ENCODE assay signal across 12 cellular contexts in genomic region chr1:79323240-79324025, GRCh38.
DNase-seq lines count a peak whose midpoint lies in the region; ATAC-seq and TF ChIP-seq lines count a peak whose summit lies in the region.
"Had no signal": no experiment of that assay in that cellular context is flagged by ENCODE, and none has a peak within 500 bp of the region (broad histone marks: within the 10 kb centered on the region; RNA-seq: fewer than 3 reads in every experiment).

No MANE protein-coding gene starts in this region.

- no peak overlapping the region for H3K4me3 ChIP-seq in neural progenitor cell
- H3K4me3 ChIP-seq: MG63 had no signal

- H3K4me2 ChIP-seq in neural progenitor cell: no peak overlapping the region

- H2AFZ ChIP-seq in neural progenitor cell (replicated peaks): no peak overlapping the region

- H4K20me1 ChIP-seq in neural progenitor cell (ENCODE audit: low read depth): no peaks in the 10 kb centered on the region

- no peaks in the 10 kb centered on the region for H3F3A ChIP-seq in neural progenitor cell (ENCODE audit: low read depth)

- no peaks in the 10 kb centered on the region for H3K4me1 ChIP-seq in neural progenitor cell

- H3K79me2 ChIP-seq in neural progenitor cell (ENCODE audit: low read depth): no peaks in the 10 kb centered on the region

- TF ChIP-seq CTCF in omental fat pad (IDR thresholded peaks at IDR 0.05): no peak
- TF ChIP-seq CTCF in neural progenitor cell (IDR thresholded peaks at IDR 0.05): no peak

- no peaks in the 10 kb centered on the region for H3K27me3 ChIP-seq in neural progenitor cell
- H3K27me3 ChIP-seq: MG63 had no signal

- no peaks in the 10 kb centered on the region for H3K36me3 ChIP-seq in neural progenitor cell
- H3K36me3 ChIP-seq: MG63 had no signal

- no peak overlapping the region for H3K27ac ChIP-seq in neural progenitor cell

- H3K9me3 ChIP-seq in neural progenitor cell (ENCODE audit: low read depth): peaks cover 6% of the 10 kb centered on the region

- ATAC-seq in omental fat pad (ENCODE audit: low FRiP score) (peak; percentile 94), HG02852 (IDR thresholded peaks at IDR 0.05; ENCODE audit: unreplicated experiment) (no peak)

- DNase-seq in EH (ENCODE audit: low read depth): peak; percentile 99
- DNase-seq in NCI-H69 (lab: John Stamatoyannopoulos, UW): peak; percentile 42
- DNase-seq in dermis blood vessel endothelial cell: peak; percentile 33
- DNase-seq in omental fat pad (ENCODE audit: low spot score): no peak
- no peak for DNase-seq in Ammon's horn (ENCODE audit: low spot score)
- DNase-seq in NCI-H2227 treated with DMSO at 0.1 percent for 48 hours (lab: John Stamatoyannopoulos, UW): no peak
- no peak for DNase-seq in neural progenitor cell (ENCODE audit: low spot score)
- DNase-seq: GF-D8, MG63 had no signal

- H3K36me3 Mint-ChIP-seq in neural progenitor cell: no peaks in the 10 kb centered on the region
- H3K36me3 Mint-ChIP-seq: brain had no signal

- H3K4me1 Mint-ChIP-seq in neural progenitor cell: no peaks in the 10 kb centered on the region

- H3K9me3 Mint-ChIP-seq in neural progenitor cell: peaks cover 5% of the 10 kb centered on the region

- no peak overlapping the region for H3K27ac Mint-ChIP-seq in neural progenitor cell

- no peak overlapping the region for H3K9ac ChIP-seq in neural progenitor cell

- no peaks in the 10 kb centered on the region for H3K27me3 Mint-ChIP-seq in neural progenitor cell (ENCODE audit: insufficient read depth, low read depth)
- H3K27me3 Mint-ChIP-seq: brain had no signal

- no peak overlapping the region for H3K4me3 Mint-ChIP-seq in neural progenitor cell
- H3K4me3 Mint-ChIP-seq: brain, neural crest cell had no signal

Comparison
In these comparisons a context has a peak if more than half of its experiments do, and no peak if none do; other contexts are left out.
1. DNase-seq: peak in EH (single experiment), NCI-H69 (single experiment) and dermis blood vessel endothelial cell (single experiment); none in omental fat pad (single experiment), Ammon's horn (single experiment), NCI-H2227 treated with DMSO at 0.1 percent for 48 hours (single experiment) and neural progenitor cell (single experiment).